In genomic region chr12:58426437-58426836, GRCh38 we compare ENCODE assay signal across 7 cellular contexts.
A peak's percentile ranks its signal among the peaks of the same experiment; 100 is the strongest.
DNase-seq lines count a peak whose midpoint lies in the region; ATAC-seq and TF ChIP-seq lines count a peak whose summit lies in the region.
"Not testable (repeated sequence)": the region's sequence is repeated elsewhere in the genome, so short reads cannot be mapped to it uniquely, and the experiment has no call there.

No MANE protein-coding gene starts in this region.

- H3K4me1 Mint-ChIP-seq in HFFc6 (ENCODE audit: low read depth) (peaks cover 62% of the 10 kb centered on the region), chondrocyte (ENCODE audit: low read depth) (peaks cover 29% of the 10 kb centered on the region)
- peaks cover 33% of the 10 kb centered on the region for H3K4me1 Mint-ChIP-seq in activated T-cell treated with anti-CD3 and anti-CD28 coated beads, Interleukin-2, amount 50 U/mL, for 72 hours (ENCODE audit: low read depth)

- not testable (repeated sequence) for DNase-seq in HFFc6; activated T-cell treated with anti-CD3 and anti-CD28 coated beads, Interleukin-2, amount 50 U/mL, for 72 hours; chondrocyte (ENCODE audit: low spot score); cardiac muscle cell (ENCODE audit: low read depth in 1 of 2, low spot score in 1 of 2); stomach
- peak in 1 of 2 experiments; percentile 54 for DNase-seq in SJCRH30

- TF ChIP-seq CTCF in HFFc6 (IDR thresholded peaks at IDR 0.05), result 0 out of 2 replicates have a peak, but pooled peaks have one; percentile 30
- not testable (repeated sequence) for TF ChIP-seq CTCF in chondrocyte (IDR thresholded peaks at IDR 0.05); cardiac muscle cell (IDR thresholded peaks at IDR 0.05; ENCODE audit: low read depth, low read length); stomach (IDR thresholded peaks at IDR 0.05)

- 68 to 84% (median 77%) methylated on average over 3 of the region's 3 CpGs for WGBS in stomach, 5 donors

- H3K27ac Mint-ChIP-seq in HFFc6 (peak overlapping the region; percentile 97), chondrocyte (ENCODE audit: unreplicated experiment) (peak overlapping the region; percentile 94)
- not testable (repeated sequence) for H3K27ac Mint-ChIP-seq in activated T-cell treated with anti-CD3 and anti-CD28 coated beads, Interleukin-2, amount 50 U/mL, for 72 hours

- H3K27me3 Mint-ChIP-seq in HFFc6 (ENCODE audit: insufficient read depth); chondrocyte (ENCODE audit: low read depth): not testable (repeated sequence)
- peaks cover 36% of the 10 kb centered on the region for H3K27me3 Mint-ChIP-seq in activated T-cell treated with anti-CD3 and anti-CD28 coated beads, Interleukin-2, amount 50 U/mL, for 72 hours (ENCODE audit: low read depth)

- ATAC-seq in activated T-cell treated with anti-CD3 and anti-CD28 coated beads, Interleukin-2, amount 50 U/mL, for 72 hours (replicated peaks in 1 of 2), result not testable (repeated sequence)

- H3K9me3 Mint-ChIP-seq in HFFc6; activated T-cell treated with anti-CD3 and anti-CD28 coated beads, Interleukin-2, amount 50 U/mL, for 72 hours: not testable (repeated sequence)
- H3K9me3 Mint-ChIP-seq in chondrocyte (ENCODE audit: low read depth), result peaks cover 43% of the 10 kb centered on the region

- peak overlapping the region; percentile 79 for H3K4me3 Mint-ChIP-seq in HFFc6
- peak overlapping the region; percentile 50 to 84 for H3K4me3 Mint-ChIP-seq in activated T-cell treated with anti-CD3 and anti-CD28 coated beads, Interleukin-2, amount 50 U/mL, for 72 hours
- not testable (repeated sequence) for H3K4me3 Mint-ChIP-seq in chondrocyte (ENCODE audit: unreplicated experiment)

- peak overlapping the region; percentile 42 for H3K4me3 ChIP-seq in SJCRH30
- H3K4me3 ChIP-seq in cardiac muscle cell; neuron (ENCODE audit: low read length); stomach: not testable (repeated sequence)

- peaks cover 22% of the 10 kb centered on the region for H3K4me1 ChIP-seq in SJCRH30
- H3K4me1 ChIP-seq in cardiac muscle cell (ENCODE audit: low read depth), result not testable (repeated sequence)
- H3K4me1 ChIP-seq in neuron (ENCODE audit: insufficient read depth, low read length), result peaks cover 25% of the 10 kb centered on the region
- peaks cover 11 to 23% (median 20%) of the 10 kb centered on the region in 4 donors for H3K4me1 ChIP-seq in stomach

- peaks cover 31% of the 10 kb centered on the region for H3K27me3 ChIP-seq in SJCRH30
- not testable (repeated sequence) for H3K27me3 ChIP-seq in cardiac muscle cell; neuron (ENCODE audit: insufficient read depth, low read length); stomach

- H3K36me3 ChIP-seq in SJCRH30; cardiac muscle cell; neuron (ENCODE audit: insufficient read depth, low read length); stomach: not testable (repeated sequence)

- H3K9me3 ChIP-seq in SJCRH30 (replicated peaks), result peaks cover 12% of the 10 kb centered on the region
- H3K9me3 ChIP-seq in cardiac muscle cell (ENCODE audit: low read depth); neuron (ENCODE audit: low read length); stomach: not testable (repeated sequence)

- TF ChIP-seq POLR2A in stomach (IDR thresholded peaks at IDR 0.05), result not testable (repeated sequence)

- peak overlapping the region; percentile 69 for H2AFZ ChIP-seq in neuron (ENCODE audit: low read depth, low read length)

- intact Hi-C loops in stomach (cut with DNase I; ENCODE audit: low total_unique reads), result not testable (repeated sequence)

- H3K36me3 Mint-ChIP-seq in HFFc6 (ENCODE audit: low read depth) (peaks cover 47% of the 10 kb centered on the region), chondrocyte (ENCODE audit: low read depth) (peaks cover 26% of the 10 kb centered on the region)
- not testable (repeated sequence) for H3K36me3 Mint-ChIP-seq in activated T-cell treated with anti-CD3 and anti-CD28 coated beads, Interleukin-2, amount 50 U/mL, for 72 hours (ENCODE audit: insufficient read depth in 2 of 2)

- not testable (repeated sequence) for H3K27ac ChIP-seq in SJCRH30
- peak overlapping the region; percentile 51 for H3K27ac ChIP-seq in cardiac muscle cell
- peak overlapping the region; percentile 3 to 85 (median 70) for H3K27ac ChIP-seq in stomach

- TF ChIP-seq EP300 in stomach (IDR thresholded peaks at IDR 0.05), result not testable (repeated sequence)
